In genomic region chr5:6402939-6403338, GRCh38 we compare ENCODE assay signal across 18 cellular contexts. TPM values are rescaled to one million over a fixed set of nuclear protein-coding genes. Genes with fewer than 3 reads are reported as not detected.
A peak's percentile ranks its signal among the peaks of the same experiment; 100 is the strongest.
DNase-seq lines count a peak whose midpoint lies in the region; ATAC-seq and TF ChIP-seq lines count a peak whose summit lies in the region.
"Had no signal": no experiment of that assay in that cellular context is flagged by ENCODE, and none has a peak within 500 bp of the region (broad histone marks: within the 10 kb centered on the region; RNA-seq: fewer than 3 reads in every experiment).

No MANE protein-coding gene starts in this region.

- no peak overlapping the region for H3K4ac ChIP-seq in mesenchymal stem cell (ENCODE audit: low read depth in 1 of 2, low read length in 2 of 2)

- no peak overlapping the region for H3K14ac ChIP-seq in mesenchymal stem cell (ENCODE audit: low read length in 2 of 2)

- no peak overlapping the region for H2AFZ ChIP-seq in mesenchymal stem cell (ENCODE audit: low read depth, low read length)
- H2AFZ ChIP-seq: hepatocyte had no signal

- TF ChIP-seq CTCF in GM06990 (IDR thresholded peaks at IDR 0.05; ENCODE audit: insufficient read depth, low read length, poor library complexity, severe bottlenecking) (no peak), GM20000 (IDR thresholded peaks at IDR 0.05; ENCODE audit: extremely low read depth, missing control alignments) (no peak), right atrium auricular region (IDR thresholded peaks at IDR 0.05) (no peak)

- no peak overlapping the region for H2BK12ac ChIP-seq in mesenchymal stem cell (ENCODE audit: low read length in 2 of 2)

- POLR2A ChIA-PET in T-cell (lab: Charles Lee): no interaction called here

- no peak overlapping the region for H4K8ac ChIP-seq in mesenchymal stem cell (ENCODE audit: low read length)

- H3K27me3 ChIP-seq in GM06990 (replicated peaks; ENCODE audit: control insufficient read depth, insufficient read depth, low read length) (no peaks in the 10 kb centered on the region), mesenchymal stem cell (ENCODE audit: control insufficient read depth in 1 of 2, insufficient read depth in 1 of 2, low read length in 2 of 2) (peaks cover 0 to 5% of the 10 kb centered on the region in 2 experiments), right atrium auricular region (no peaks in the 10 kb centered on the region)
- H3K27me3 ChIP-seq: BE2C, hepatocyte, ovary had no signal

- DNase-seq in GM06990 (ENCODE audit: extremely low read depth, insufficient read length): peak; percentile 47
- peak; percentile 27 for DNase-seq in GM20000 (ENCODE audit: low spot score)
- DNase-seq in Kasumi-1 (lab: John Stamatoyannopoulos, UW): peak; percentile 70 to 87
- peak; percentile 9 for DNase-seq in SKM-1 treated with dmso at 0.1 percent for 144 hours (lab: John Stamatoyannopoulos, UW; ENCODE audit: unreplicated experiment)
- no peak for DNase-seq in T-cell
- no peak for DNase-seq in mesenchymal stem cell
- no peak for DNase-seq in Ammon's horn (ENCODE audit: low spot score)
- DNase-seq in right atrium auricular region (ENCODE audit: low spot score): no peak
- DNase-seq: activated gamma-delta T cell treated with Interleukin-2 at 50 U/mL for 16 hours, BE2C, MG63, ovary, WERI-Rb-1 had no signal

- no peak overlapping the region for H4K91ac ChIP-seq in mesenchymal stem cell (ENCODE audit: low read length)

- H3K4me1 ChIP-seq in mesenchymal stem cell (ENCODE audit: control insufficient read depth, insufficient read depth, low read depth, low read length): no peaks in the 10 kb centered on the region
- no peaks in the 10 kb centered on the region for H3K4me1 ChIP-seq in right atrium auricular region
- H3K4me1 ChIP-seq: BE2C had no signal

- no peaks in the 10 kb centered on the region for H3K4me1 Mint-ChIP-seq in T-cell

- H3K36me3 Mint-ChIP-seq in T-cell: no peaks in the 10 kb centered on the region
- H3K36me3 Mint-ChIP-seq: brain had no signal

- no peak overlapping the region for H2BK5ac ChIP-seq in mesenchymal stem cell (ENCODE audit: low read depth, low read length, poor library complexity, severe bottlenecking)

- no peak overlapping the region for H3K9ac ChIP-seq in mesenchymal stem cell (ENCODE audit: low read length)

- H3K9me3 ChIP-seq in mesenchymal stem cell (ENCODE audit: control insufficient read depth, low read length): no peaks in the 10 kb centered on the region
- peaks cover 0 to 2% of the 10 kb centered on the region in 2 donors for H3K9me3 ChIP-seq in right atrium auricular region
- H3K9me3 ChIP-seq: BE2C, MG63, ovary had no signal

- H3K9me3 Mint-ChIP-seq in T-cell: no peaks in the 10 kb centered on the region

- no peak overlapping the region for H3K18ac ChIP-seq in mesenchymal stem cell (ENCODE audit: low read depth in 1 of 2, low read length in 2 of 2)

- no peak overlapping the region for H3K4me2 ChIP-seq in mesenchymal stem cell (ENCODE audit: low read length, poor library complexity, severe bottlenecking)
- H3K4me2 ChIP-seq: hepatocyte had no signal

- 67% methylated on average over 6 of the region's 6 CpGs for WGBS in mesenchymal stem cell

- H3K36me3 ChIP-seq in GM06990 (ENCODE audit: control insufficient read depth, insufficient read depth, low read length) (no peaks in the 10 kb centered on the region), mesenchymal stem cell (ENCODE audit: control insufficient read depth in 1 of 2, insufficient read depth in 2 of 2, low read depth in 1 of 2, low read length in 2 of 2) (no peaks in the 10 kb centered on the region), right atrium auricular region (no peaks in the 10 kb centered on the region)
- H3K36me3 ChIP-seq: BE2C, MG63, ovary, WERI-Rb-1 had no signal

- H3K79me1 ChIP-seq in mesenchymal stem cell (replicated peaks; ENCODE audit: low read length, poor library complexity, severe bottlenecking): no peaks in the 10 kb centered on the region

- H2BK15ac ChIP-seq in mesenchymal stem cell (ENCODE audit: low read depth, poor library complexity, severe bottlenecking): no peak overlapping the region

- CTCF ChIA-PET in T-cell (lab: Charles Lee): no interaction called here

- ATAC-seq in T-cell (replicated peaks in 1 of 4): no peak

- H3K27ac ChIP-seq in mesenchymal stem cell (ENCODE audit: low read length, poor library complexity, severe bottlenecking) (no peak overlapping the region), right atrium auricular region (no peak overlapping the region)
- H3K27ac ChIP-seq: hepatocyte, ovary, WERI-Rb-1 had no signal

- H2BK120ac ChIP-seq in mesenchymal stem cell (ENCODE audit: low read depth, low read length): no peak overlapping the region

- no peak overlapping the region for H3K4me3 ChIP-seq in GM06990 (replicated peaks; ENCODE audit: low read depth, low read length)
- no peak overlapping the region for H3K4me3 ChIP-seq in mesenchymal stem cell (ENCODE audit: insufficient read depth in 1 of 2, low read depth in 1 of 2, low read length in 2 of 2)
- no peak overlapping the region for H3K4me3 ChIP-seq in right atrium auricular region
- H3K4me3 ChIP-seq: hepatocyte, MG63, ovary had no signal

- H3K27me3 Mint-ChIP-seq in T-cell: peaks cover 11 to 27% of the 10 kb centered on the region in 2 donors

- H3K27ac Mint-ChIP-seq in T-cell: no peak overlapping the region

- no peak overlapping the region for H2AK5ac ChIP-seq in mesenchymal stem cell (ENCODE audit: low read length, severe bottlenecking)

- H3K23ac ChIP-seq in mesenchymal stem cell (ENCODE audit: low read length in 2 of 2): no peak overlapping the region

- no peak overlapping the region for H3K4me3 Mint-ChIP-seq in T-cell
- H3K4me3 Mint-ChIP-seq: brain had no signal

RNA-seq across cellular contexts. Expression of gene MED10, which starts 24.6 kb away (rescaled TPM):
- total RNA-seq in T-cell (10 to 100 TPM; 53.9 to 65.6 (median 58.2) TPM), right atrium auricular region (10 to 100 TPM; 14.2 to 17.4 TPM)
- 47.4 TPM for polyA plus RNA-seq in mesenchymal stem cell (2013, experiment 1 of 2)
- polyA plus RNA-seq in mesenchymal stem cell (2013, experiment 2 of 2): 56.7 TPM

RNA-seq across cellular contexts. Expression of gene UBE2QL1, which starts 45.7 kb away (rescaled TPM):
- total RNA-seq in T-cell: under 1 TPM in 2 of 5 donors, not detected in 3; 0.06 to 0.14 TPM
- not detected for polyA plus RNA-seq in mesenchymal stem cell (2013, experiment 1 of 2)
- polyA plus RNA-seq in mesenchymal stem cell (2013, experiment 2 of 2): 0.01 TPM
- total RNA-seq in right atrium auricular region: 10 to 100 TPM in 1 of 2 donors, 1 to 10 TPM in 1; 9.1 to 10.8 TPM
- total RNA-seq: activated CD8-positive, alpha-beta memory T cell treated with anti-CD3 and anti-CD28 coated beads for 36 hours; fibroblast of lung; mononuclear cell had no signal
- polyA plus RNA-seq: fibroblast of lung, hepatocyte had no signal

Comparison
In these comparisons a context has a peak if more than half of its experiments do, and no peak if none do; other contexts are left out.
1. DNase-seq: peak in GM06990 (single experiment), GM20000 (single experiment), Kasumi-1 (2 of 2) and SKM-1 treated with dmso at 0.1 percent for 144 hours (single experiment); none in T-cell (0 of 34), mesenchymal stem cell (single experiment), Ammon's horn (single experiment) and right atrium auricular region (single experiment).
2. RNA of gene UBE2QL1, which starts 45.7 kb away (total RNA-seq): 9.1 to 10.8 TPM in right atrium auricular region; 0.06 to 0.14 TPM in T-cell; every median in the first group is over 4 times any median in the second.